Comparison of ENCODE assay signal across 14 cellular contexts in the genomic region with DNA sequence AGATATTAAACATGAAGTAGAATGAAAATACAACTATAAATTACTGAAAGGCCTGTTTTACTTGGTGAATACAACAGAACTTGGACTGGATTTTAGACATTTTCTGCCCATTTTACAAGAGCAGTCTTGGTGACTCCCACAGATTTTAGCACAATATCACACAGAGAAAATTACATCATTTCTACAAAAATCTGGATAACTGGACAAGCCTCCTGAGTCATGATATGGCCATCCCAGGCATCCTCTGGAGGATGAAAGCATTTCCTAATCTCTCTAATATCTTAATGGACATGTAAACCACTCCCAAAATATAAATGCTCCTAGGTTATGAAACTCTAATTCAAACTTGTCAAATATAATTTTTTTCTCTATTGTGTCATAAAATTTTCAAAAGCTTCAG.
DNase-seq lines count a peak whose midpoint lies in the region; ATAC-seq and TF ChIP-seq lines count a peak whose summit lies in the region.
"Had no signal": no experiment of that assay in that cellular context is flagged by ENCODE, and none has a peak within 500 bp of the region (broad histone marks: within the 10 kb centered on the region; RNA-seq: fewer than 3 reads in every experiment).

No MANE protein-coding gene starts in this region.

- peaks cover 16% of the 10 kb centered on the region for H3K4me1 ChIP-seq in RWPE2 (ENCODE audit: insufficient read depth, poor library complexity, severe bottlenecking)
- H3K4me1 ChIP-seq: BLaER1 had no signal

- no peak overlapping the region for H3K27ac Mint-ChIP-seq in HFFc6
- H3K27ac Mint-ChIP-seq: CD8-positive, alpha-beta T cell had no signal

- no peaks in the 10 kb centered on the region for H3K36me3 ChIP-seq in RWPE2 (ENCODE audit: low read depth)
- H3K36me3 ChIP-seq: BLaER1 had no signal

- H3K4me1 Mint-ChIP-seq in HFFc6 (ENCODE audit: low read depth): peaks cover 29% of the 10 kb centered on the region

- H3K27ac ChIP-seq in RWPE2 (ENCODE audit: poor library complexity, severe bottlenecking): peak overlapping the region; percentile 19
- H3K27ac ChIP-seq: BLaER1 had no signal

- H3K9me3 Mint-ChIP-seq in HFFc6: no peaks in the 10 kb centered on the region

- no peak overlapping the region for H3K4me3 Mint-ChIP-seq in HFFc6
- H3K4me3 Mint-ChIP-seq: CD8-positive, alpha-beta T cell had no signal

- peak; percentile 46 for DNase-seq in HFFc6
- no peak for DNase-seq in RWPE2 (ENCODE audit: low spot score)
- DNase-seq in fibroblast of the aortic adventitia (ENCODE audit: low read depth): peak; percentile 1
- peak; percentile 46 for DNase-seq in superior temporal gyrus (ENCODE audit: extremely low spot score)
- no peak for DNase-seq in NCI-H69 (lab: John Stamatoyannopoulos, UW)
- no peak for DNase-seq in GM13977 (ENCODE audit: low spot score)
- DNase-seq in SIG-M5 treated with dmso at 0.1 percent for 504 hours (lab: John Stamatoyannopoulos, UW; ENCODE audit: unreplicated experiment): no peak
- no peak for DNase-seq in SKM-1 treated with dmso at 0.1 percent for 144 hours (lab: John Stamatoyannopoulos, UW; ENCODE audit: unreplicated experiment)
- DNase-seq: CD8-positive, alpha-beta T cell; GOT3; Kasumi-1; NCI-H187 treated with DMSO at 0.1 percent for 48 hours had no signal

- H3K27me3 ChIP-seq in RWPE2 (ENCODE audit: insufficient read depth, poor library complexity, severe bottlenecking): no peaks in the 10 kb centered on the region
- H3K27me3 ChIP-seq: BLaER1 had no signal

- no peaks in the 10 kb centered on the region for H3K9me3 ChIP-seq in RWPE2 (ENCODE audit: severe bottlenecking)
- H3K9me3 ChIP-seq: BLaER1 had no signal

- in situ Hi-C loops in GM13977 (cut with MboI; ENCODE audit: low pct_unique_long_range_greater_than_20kb, low sequenced_read_pairs, unreplicated experiment): no loop called here

- H3K36me3 Mint-ChIP-seq in HFFc6 (ENCODE audit: low read depth): peaks cover 14% of the 10 kb centered on the region
- H3K36me3 Mint-ChIP-seq: CD8-positive, alpha-beta T cell had no signal

- TF ChIP-seq CTCF in HFFc6 (IDR thresholded peaks at IDR 0.05) (no peak), RWPE2 (IDR thresholded peaks at IDR 0.05; ENCODE audit: poor library complexity, severe bottlenecking) (no peak), fibroblast of the aortic adventitia (IDR thresholded peaks at IDR 0.05; ENCODE audit: insufficient read depth, low read length) (no peak), GM13977 (IDR thresholded peaks at IDR 0.05; ENCODE audit: extremely low read depth, insufficient read depth, missing control alignments) (no peak)

- H3K27me3 Mint-ChIP-seq in HFFc6 (ENCODE audit: insufficient read depth): peaks cover 1% of the 10 kb centered on the region; the same call in 1 of the 2 replicates

- peak; percentile 78 for ATAC-seq in RWPE2 (ENCODE audit: low read depth)
- ATAC-seq: CD8-positive, alpha-beta T cell; GM12878 had no signal

- no peak overlapping the region for H3K4me3 ChIP-seq in RWPE2 (ENCODE audit: severe bottlenecking)
- no peak overlapping the region for H3K4me3 ChIP-seq in fibroblast of the aortic adventitia (ENCODE audit: low read depth, low read length)
- H3K4me3 ChIP-seq: BLaER1, GM12878 had no signal

Comparison
In these comparisons a context has a peak if more than half of its experiments do, and no peak if none do; other contexts are left out.
1. DNase-seq: peak in HFFc6 (single experiment), fibroblast of the aortic adventitia (single experiment) and superior temporal gyrus (single experiment); none in RWPE2 (single experiment), NCI-H69 (single experiment), GM13977 (single experiment), SIG-M5 treated with dmso at 0.1 percent for 504 hours (single experiment) and SKM-1 treated with dmso at 0.1 percent for 144 hours (single experiment).